1 cellular context compared by ENCODE assay signal in genomic region chr6:167467793-167468431, GRCh38.
A peak's percentile ranks its signal among the peaks of the same experiment; 100 is the strongest.
TF ChIP-seq lines count a peak whose summit lies in the region.

No MANE protein-coding gene starts in this region.

TF ChIP-seq in K562, 482 proteins besides CTCF, POLR2A, EP300 and RAD21 (continued from another document and continues in another):
- TF ChIP-seq ZBTB43 (CRISPR knock-in tag; IDR thresholded peaks at IDR 0.05), result no peak
- peak; percentile 70; the same call in 1 of the 2 replicates for TF ChIP-seq DIDO1 (tag; IDR thresholded peaks at IDR 0.05; ENCODE audit: low read depth)
- TF ChIP-seq ETV6 (IDR thresholded peaks at IDR 0.05; ENCODE audit: borderline replicate concordance in 1 of 2, low read depth in 2 of 2, low read length in 1 of 2), result no peak
- no peak for TF ChIP-seq ETV6 (CRISPR knock-in tag; IDR thresholded peaks at IDR 0.05; ENCODE audit: borderline replicate concordance)
- peak; percentile 75 for TF ChIP-seq ZNF511 (CRISPR knock-in tag; IDR thresholded peaks at IDR 0.05)
- TF ChIP-seq TEAD4 (IDR thresholded peaks at IDR 0.05; ENCODE audit: low read length), result peak; percentile 53; the same call in 1 of the 2 replicates
- TF ChIP-seq TEAD4 (CRISPR knock-in tag; IDR thresholded peaks at IDR 0.05; ENCODE audit: borderline replicate concordance), result no peak
- no peak for TF ChIP-seq HSF4 (CRISPR knock-in tag; IDR thresholded peaks at IDR 0.05; ENCODE audit: borderline replicate concordance)
- TF ChIP-seq ZNF395 (CRISPR knock-in tag; IDR thresholded peaks at IDR 0.05), result no peak; the same call in 1 of the 2 replicates
- no peak for TF ChIP-seq JUND (IDR thresholded peaks at IDR 0.05; ENCODE audit: borderline replicate concordance, low read depth, low read length)
- TF ChIP-seq JUND (tag; IDR thresholded peaks at IDR 0.05; ENCODE audit: borderline replicate concordance, low read depth, low read length), result peak; percentile 81; the same call in 2 of the 3 replicates
- no peak for TF ChIP-seq NR0B1 (IDR thresholded peaks at IDR 0.05; ENCODE audit: partially characterized antibody)
- no peak for TF ChIP-seq HDAC3 (IDR thresholded peaks at IDR 0.05; ENCODE audit: borderline replicate concordance, partially characterized antibody)
- 0 out of 2 replicates have a peak, but pooled peaks have one; percentile 20 for TF ChIP-seq FOXJ2 (tag; IDR thresholded peaks at IDR 0.05)
- peak; percentile 28; the same call in 1 of the 2 replicates for TF ChIP-seq HCFC1 (IDR thresholded peaks at IDR 0.05; ENCODE audit: low read depth, low read length)
- 0 out of 4 replicates have a peak, but pooled peaks of 1 of the 2 experiments have one; percentile 42 for TF ChIP-seq ZNF639 (CRISPR knock-in tag; conservative IDR thresholded peaks at IDR 0.05 in 1 of 2, IDR thresholded peaks at IDR 0.05 in 1 of 2)
- TF ChIP-seq POLR2B (IDR thresholded peaks at IDR 0.05; ENCODE audit: low read depth, partially characterized antibody), result no peak
- peak; percentile 81; the same call in 1 of the 2 replicates for TF ChIP-seq CREB3 (tag; conservative IDR thresholded peaks at IDR 0.05; ENCODE audit: low read depth)
- TF ChIP-seq MCM5 (IDR thresholded peaks at IDR 0.05; ENCODE audit: low read depth), result no peak
- no peak for TF ChIP-seq POLR3G (IDR thresholded peaks at IDR 0.05; ENCODE audit: extremely low read depth, insufficient read length, insufficient replicate concordance)
- no peak for TF ChIP-seq ZNF212 (CRISPR knock-in tag; IDR thresholded peaks at IDR 0.05)
- no peak for TF ChIP-seq ZNF274 (IDR thresholded peaks at IDR 0.05; ENCODE audit: borderline replicate concordance, low read depth, low read length)
- peak in 1 of 2 experiments; percentile 67 for TF ChIP-seq AFF1 (IDR thresholded peaks at IDR 0.05; ENCODE audit: low read depth in 1 of 2, partially characterized antibody in 2 of 2)
- TF ChIP-seq USF2 (CRISPR knock-in tag; IDR thresholded peaks at IDR 0.05), result no peak
- no peak for TF ChIP-seq FIP1L1 (IDR thresholded peaks at IDR 0.05; ENCODE audit: low read depth, low read length, poor library complexity, severe bottlenecking)
- TF ChIP-seq ZNF124 (CRISPR knock-in tag; IDR thresholded peaks at IDR 0.05), result no peak
- peak; percentile 93 for TF ChIP-seq MGA (IDR thresholded peaks at IDR 0.05)
- peak; percentile 71; the same call in 1 of the 2 replicates for TF ChIP-seq TARDBP (IDR thresholded peaks at IDR 0.05)
- TF ChIP-seq ZNF699 (CRISPR knock-in tag; IDR thresholded peaks at IDR 0.05; ENCODE audit: insufficient replicate concordance), result no peak
- TF ChIP-seq SIRT6 (IDR thresholded peaks at IDR 0.05; ENCODE audit: low read depth, low read length), result no peak
- no peak for TF ChIP-seq KLF10 (CRISPR knock-in tag; IDR thresholded peaks at IDR 0.05)
- peak; percentile 97 for TF ChIP-seq L3MBTL2 (IDR thresholded peaks at IDR 0.05)
- no peak for TF ChIP-seq ZNF707 (CRISPR knock-in tag; conservative IDR thresholded peaks at IDR 0.05)
